Comparison of ENCODE assay signal across 18 cellular contexts in the genomic region with DNA sequence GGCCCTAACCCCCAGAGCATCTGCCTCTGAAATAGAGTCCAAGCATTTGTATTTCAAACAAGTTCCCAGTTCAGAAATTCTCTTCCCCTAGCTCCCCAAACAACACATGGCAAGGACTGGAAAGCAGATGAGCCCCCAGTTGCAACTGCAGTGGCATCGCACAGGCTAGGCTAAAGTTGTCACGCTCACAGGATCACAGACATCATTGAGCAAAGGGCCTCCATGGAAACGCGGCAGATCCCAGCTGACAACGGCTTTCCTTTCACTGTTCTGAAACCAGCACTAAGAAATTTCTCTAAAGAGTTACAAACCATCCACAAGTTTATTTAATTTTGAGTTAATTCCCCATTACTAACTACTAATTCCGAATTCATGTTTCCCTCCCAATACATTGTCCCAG.
DNase-seq lines count a peak whose midpoint lies in the region; ATAC-seq and TF ChIP-seq lines count a peak whose summit lies in the region.
"Had no signal": no experiment of that assay in that cellular context is flagged by ENCODE, and none has a peak within 500 bp of the region (broad histone marks: within the 10 kb centered on the region; RNA-seq: fewer than 3 reads in every experiment).

No MANE protein-coding gene starts in this region.

- H3K9me3 ChIP-seq in neuronal stem cell (replicated peaks in 1 of 2; ENCODE audit: control insufficient read depth in 2 of 2, insufficient read depth in 1 of 2, low read depth in 1 of 2, low read length in 2 of 2) = peaks cover 5 to 31% of the 10 kb centered on the region in 2 donors
- H3K9me3 ChIP-seq: Caco-2 had no signal

- H3K9ac ChIP-seq in neuronal stem cell (ENCODE audit: low read depth, low read length, poor library complexity) = no peak overlapping the region
- H3K9ac ChIP-seq: BLaER1 treated with 17β-estradiol and CSF1 and Interleukin-3, amounts not matched to agents 10 nM and 100 nM had no signal

- intact Hi-C loops in activated CD4-positive, alpha-beta memory T cell treated with anti-CD3 and anti-CD28 coated beads for 36 hours (cut with micrococcal nuclease) = no loop called here

- H2BK15ac ChIP-seq in neuronal stem cell (ENCODE audit: low read length) = no peak overlapping the region

- no peak overlapping the region for H4K8ac ChIP-seq in neuronal stem cell (ENCODE audit: low read depth, low read length)

- H3K4me2 ChIP-seq in neuronal stem cell (ENCODE audit: insufficient read depth, low read length, poor library complexity, severe bottlenecking) = no peak overlapping the region
- H3K4me2 ChIP-seq: BLaER1 treated with 17β-estradiol and CSF1 and Interleukin-3, amounts not matched to agents 10 nM and 100 nM had no signal

- no peak overlapping the region for H3K14ac ChIP-seq in neuronal stem cell (ENCODE audit: low read length)

- peaks cover 36% of the 10 kb centered on the region for H3K36me3 Mint-ChIP-seq in neural crest cell (ENCODE audit: low read depth)
- H3K36me3 Mint-ChIP-seq in activated CD4-positive, alpha-beta memory T cell treated with anti-CD3 and anti-CD28 coated beads for 36 hours = no peaks in the 10 kb centered on the region
- H3K36me3 Mint-ChIP-seq: CD8-positive, alpha-beta T cell had no signal

- H2AFZ ChIP-seq in neuronal stem cell (ENCODE audit: low read length) = no peak overlapping the region

- H3K27me3 Mint-ChIP-seq in neural crest cell (ENCODE audit: low read depth) = no peaks in the 10 kb centered on the region
- no peaks in the 10 kb centered on the region for H3K27me3 Mint-ChIP-seq in activated CD4-positive, alpha-beta memory T cell treated with anti-CD3 and anti-CD28 coated beads for 36 hours
- H3K27me3 Mint-ChIP-seq: B cell; CD4-positive, alpha-beta T cell had no signal

- peaks cover 2% of the 10 kb centered on the region for H3K79me1 ChIP-seq in neuronal stem cell (ENCODE audit: low read depth, low read length)

- peaks cover 35% of the 10 kb centered on the region for H3K4me1 Mint-ChIP-seq in neural crest cell
- H3K4me1 Mint-ChIP-seq in activated CD4-positive, alpha-beta memory T cell treated with anti-CD3 and anti-CD28 coated beads for 36 hours (ENCODE audit: low read depth) = no peaks in the 10 kb centered on the region
- H3K4me1 Mint-ChIP-seq: B cell had no signal

- H4K91ac ChIP-seq in neuronal stem cell (ENCODE audit: low read depth, low read length, poor library complexity) = no peak overlapping the region

- no peak overlapping the region for H2BK12ac ChIP-seq in neuronal stem cell (ENCODE audit: low read length)

- no peaks in the 10 kb centered on the region for H3K36me3 ChIP-seq in neuronal stem cell (replicated peaks in 1 of 2; ENCODE audit: control insufficient read depth in 2 of 2, insufficient read depth in 2 of 2, low read length in 2 of 2)

- H3K27me3 ChIP-seq in neuronal stem cell (ENCODE audit: control insufficient read depth in 3 of 3, insufficient read depth in 3 of 3, low read depth in 1 of 3, low read length in 3 of 3) = no peaks in the 10 kb centered on the region
- H3K27me3 ChIP-seq: BLaER1 treated with 17β-estradiol and CSF1 and Interleukin-3, amounts not matched to agents 10 nM and 100 nM had no signal

- peak overlapping the region; percentile 29 for H3K4me3 Mint-ChIP-seq in neural crest cell
- H3K4me3 Mint-ChIP-seq in activated CD4-positive, alpha-beta memory T cell treated with anti-CD3 and anti-CD28 coated beads for 36 hours = no peak overlapping the region
- H3K4me3 Mint-ChIP-seq: B cell; CD4-positive, alpha-beta T cell; CD8-positive, alpha-beta T cell had no signal

- H3K4ac ChIP-seq in neuronal stem cell (ENCODE audit: low read length) = no peak overlapping the region

- H3K4me1 ChIP-seq in neuronal stem cell (ENCODE audit: control insufficient read depth in 2 of 2, insufficient read depth in 1 of 2, low read depth in 1 of 2, low read length in 2 of 2) = peaks cover 0 to 25% of the 10 kb centered on the region in 2 donors
- H3K4me1 ChIP-seq: Caco-2 had no signal

- H2AK5ac ChIP-seq in neuronal stem cell (ENCODE audit: low read depth, low read length) = peak overlapping the region; percentile 9

- CTCF ChIA-PET in activated CD4-positive, alpha-beta memory T cell treated with anti-CD3 and anti-CD28 coated beads for 36 hours (lab: Charles Lee) = no interaction called here

- DNase-seq in left kidney (ENCODE audit: low read depth, low spot score) (peak; percentile 82), neural crest cell (ENCODE audit: low read depth, low spot score) (no peak), neuronal stem cell (ENCODE audit: low spot score) (no peak), NCI-H524 (lab: John Stamatoyannopoulos, UW) (no peak)
- no peak for DNase-seq in activated CD4-positive, alpha-beta memory T cell treated with anti-CD3 and anti-CD28 coated beads for 36 hours
- DNase-seq: 8988T; ACHN; Caco-2; Calu3; CD4-positive, alpha-beta T cell; CD8-positive, alpha-beta T cell; DMS79 treated with DMSO at 0.1 percent for 48 hours had no signal

- 100% methylated on average over 1 of the region's 6 CpGs; no CpG with 5 or more reads in 1 of the 2 donors for WGBS in neuronal stem cell (ENCODE audit: extremely low coverage in 2 of 2, insufficient read length in 2 of 2, insufficient replicate concordance in 1 of 2), 2 donors

- H3K4me3 ChIP-seq in neuronal stem cell (ENCODE audit: low read length in 2 of 2) = no peak overlapping the region
- H3K4me3 ChIP-seq: BLaER1 treated with 17β-estradiol and CSF1 and Interleukin-3, amounts not matched to agents 10 nM and 100 nM; GM12878 had no signal

- H3K23ac ChIP-seq in neuronal stem cell (ENCODE audit: low read depth, low read length, poor library complexity) = no peak overlapping the region

- peak overlapping the region; percentile 53 for H3K18ac ChIP-seq in neuronal stem cell (ENCODE audit: low read length)

- H3K27ac Mint-ChIP-seq in neural crest cell (ENCODE audit: unreplicated experiment) = no peak overlapping the region
- no peak overlapping the region for H3K27ac Mint-ChIP-seq in activated CD4-positive, alpha-beta memory T cell treated with anti-CD3 and anti-CD28 coated beads for 36 hours
- H3K27ac Mint-ChIP-seq: B cell; CD4-positive, alpha-beta T cell; CD8-positive, alpha-beta T cell had no signal

- peaks cover 15% of the 10 kb centered on the region for H3K9me3 Mint-ChIP-seq in neural crest cell
- H3K9me3 Mint-ChIP-seq in activated CD4-positive, alpha-beta memory T cell treated with anti-CD3 and anti-CD28 coated beads for 36 hours = peaks cover 41% of the 10 kb centered on the region

- H2BK120ac ChIP-seq in neuronal stem cell (ENCODE audit: low read depth, low read length) = no peak overlapping the region

- POLR2A ChIA-PET in activated CD4-positive, alpha-beta memory T cell treated with anti-CD3 and anti-CD28 coated beads for 36 hours (lab: Charles Lee) = no interaction called here

- no peak overlapping the region for H3K27ac ChIP-seq in neuronal stem cell (replicated peaks; ENCODE audit: low read length)
- H3K27ac ChIP-seq: BLaER1 treated with 17β-estradiol and CSF1 and Interleukin-3, amounts not matched to agents 10 nM and 100 nM; C4-2B had no signal

- ATAC-seq in HG02623 (IDR thresholded peaks at IDR 0.05; ENCODE audit: unreplicated experiment) (no peak), GM21360 (IDR thresholded peaks at IDR 0.05; ENCODE audit: unreplicated experiment) (no peak)
- ATAC-seq: CD8-positive, alpha-beta T cell; GM12878 had no signal

- no peak for TF ChIP-seq CTCF in neural crest cell (conservative IDR thresholded peaks at IDR 0.05)

- no peak overlapping the region for H2BK5ac ChIP-seq in neuronal stem cell (ENCODE audit: low read length)
